In genomic region chr17:50519141-50519834, GRCh38 we compare ENCODE assay signal across 14 cellular contexts. TPM values are rescaled to one million over a fixed set of nuclear protein-coding genes. Genes with fewer than 3 reads are reported as not detected.
DNase-seq lines count a peak whose midpoint lies in the region; ATAC-seq, FAIRE-seq and TF ChIP-seq lines count a peak whose summit lies in the region.
"Had no signal": no experiment of that assay in that cellular context is flagged by ENCODE, and none has a peak within 500 bp of the region (broad histone marks: within the 10 kb centered on the region; RNA-seq: fewer than 3 reads in every experiment).

No MANE protein-coding gene starts in this region.

- H3K4me2 ChIP-seq in HepG2 (ENCODE audit: low read depth, low read length), result peak overlapping the region; percentile 94; the same call in 1 of the 2 replicates

- H3K9me3 Mint-ChIP-seq in endothelial cell (ENCODE audit: unreplicated experiment), result no peaks in the 10 kb centered on the region
- H3K9me3 Mint-ChIP-seq: H9 had no signal

- H3K27ac Mint-ChIP-seq in endothelial cell (ENCODE audit: unreplicated experiment), result no peak overlapping the region
- H3K27ac Mint-ChIP-seq: H9 had no signal

- H3K36me3 ChIP-seq in HepG2 (replicated peaks in 1 of 2; ENCODE audit: control insufficient read depth in 1 of 2, insufficient read depth in 2 of 2, low read length in 2 of 2) (no peaks in the 10 kb centered on the region), right lobe of liver (no peaks in the 10 kb centered on the region), bronchial epithelial cell (ENCODE audit: control insufficient read depth, insufficient read depth, low read length) (no peaks in the 10 kb centered on the region)
- H3K36me3 ChIP-seq: BLaER1 treated with 17β-estradiol and CSF1 and Interleukin-3, amounts not matched to agents 10 nM and 100 nM had no signal

- H3K4me1 ChIP-seq in HepG2 (ENCODE audit: insufficient read depth, low read length), result peaks cover 55% of the 10 kb centered on the region
- peaks cover 0 to 7% (median 0%) of the 10 kb centered on the region in 4 donors for H3K4me1 ChIP-seq in right lobe of liver

- intact Hi-C loops in HepG2 (cut with micrococcal nuclease; ENCODE audit: unreplicated experiment) (no loop called here), right lobe of liver (cut with DNase I) (no loop called here)

- POLR2A ChIA-PET in HepG2 (lab: Yijun Ruan, JAX), result interaction anchor here (0.8 to 3.2 kb wide), 11 partner anchors 8 to 174 kb away, joined by 3 to 37 read pairs (median 4); partner anchors contain the start of genes EPN3, SPATA20 and XYLT2

- H3K4me3 Mint-ChIP-seq in endothelial cell (ENCODE audit: unreplicated experiment), result no peak overlapping the region
- H3K4me3 Mint-ChIP-seq: H9 had no signal

- H3K79me2 ChIP-seq in HepG2 (ENCODE audit: insufficient read depth, low read length), result no peaks in the 10 kb centered on the region

- H3K36me3 Mint-ChIP-seq in endothelial cell (ENCODE audit: low read depth, unreplicated experiment), result no peaks in the 10 kb centered on the region

- H3K27me3 ChIP-seq in HepG2 (ENCODE audit: control insufficient read depth in 1 of 2, insufficient read depth in 2 of 2, low read length in 2 of 2), result no peaks in the 10 kb centered on the region
- H3K27me3 ChIP-seq in right lobe of liver, result no peaks in the 10 kb centered on the region
- H3K27me3 ChIP-seq in bronchial epithelial cell (ENCODE audit: control insufficient read depth, insufficient read depth, low read length), result no peaks in the 10 kb centered on the region
- H3K27me3 ChIP-seq: BLaER1 treated with 17β-estradiol and CSF1 and Interleukin-3, amounts not matched to agents 10 nM and 100 nM had no signal

- no peaks in the 10 kb centered on the region for H3K9me3 ChIP-seq in HepG2 (ENCODE audit: low read length)
- no peaks in the 10 kb centered on the region for H3K9me3 ChIP-seq in right lobe of liver
- H3K9me3 ChIP-seq: BLaER1 treated with 17β-estradiol and CSF1 and Interleukin-3, amounts not matched to agents 10 nM and 100 nM had no signal

- no peak for TF ChIP-seq RAD21 in HepG2 (CRISPR knock-in tag; IDR thresholded peaks at IDR 0.05)

- TF ChIP-seq POLR2A in HepG2 (IDR thresholded peaks at IDR 0.05; ENCODE audit: insufficient read depth in 1 of 2, low read depth in 2 of 2, low read length in 2 of 2), result no peak
- TF ChIP-seq POLR2A in right lobe of liver (IDR thresholded peaks at IDR 0.05), result no peak

- no peak for TF ChIP-seq EP300 in HepG2 (IDR thresholded peaks at IDR 0.05; ENCODE audit: low read depth in 2 of 2, low read length in 2 of 2)
- TF ChIP-seq EP300 in HepG2 (CRISPR knock-in tag; IDR thresholded peaks at IDR 0.05; ENCODE audit: borderline replicate concordance), result no peak

- no peak for TF ChIP-seq CTCF in HepG2 (CRISPR knock-in tag; IDR thresholded peaks at IDR 0.05)
- TF ChIP-seq CTCF in right lobe of liver (IDR thresholded peaks at IDR 0.05), result no peak
- TF ChIP-seq CTCF in bronchial epithelial cell (IDR thresholded peaks at IDR 0.05; ENCODE audit: insufficient read depth, low read length, severe bottlenecking), result no peak
- no peak for TF ChIP-seq CTCF in endothelial cell (IDR thresholded peaks at IDR 0.05; ENCODE audit: unreplicated experiment)

- CTCF ChIA-PET in HepG2 (lab: Yijun Ruan, JAX; ENCODE audit: low intra/inter-chr PET ratio, low total read pairs), result no interaction called here

- no peak for DNase-seq in HepG2 (ENCODE audit: low spot score)
- DNase-seq in right lobe of liver, result no peak
- peak; percentile 95 for DNase-seq in bronchial epithelial cell (ENCODE audit: low read depth)
- DNase-seq in kidney tubule cell (ENCODE audit: low spot score), result peak; percentile 49
- DNase-seq in activated CD4-positive, alpha-beta T cell treated with anti-CD3 and anti-CD28 coated beads for 1 hour, result no peak
- no peak for DNase-seq in endothelial cell (ENCODE audit: low spot score)
- no peak for DNase-seq in stimulated activated naive CD8-positive, alpha-beta T cell treated with anti-CD3 and anti-CD28 coated beads, Interleukin-15, Interleukin-2, amounts not matched to agents 100 U/mL and 50 U/mL, for 24 hours
- DNase-seq: H9, IMR-90, NCI-H774, SHP77 treated with DMSO at 0.1 percent for 48 hours had no signal

- 0 out of 3 replicates have a peak, but pooled peaks have one; percentile 2 for ATAC-seq in HepG2
- ATAC-seq in right lobe of liver, result no peak
- no peak for ATAC-seq in stimulated activated naive CD8-positive, alpha-beta T cell treated with anti-CD3 and anti-CD28 coated beads, Interleukin-15, Interleukin-2, amounts not matched to agents 100 U/mL and 50 U/mL, for 24 hours
- ATAC-seq in HG02885 (IDR thresholded peaks at IDR 0.05; ENCODE audit: poor library complexity, unreplicated experiment), result no peak

- no peaks in the 10 kb centered on the region for H3K27me3 Mint-ChIP-seq in endothelial cell (ENCODE audit: unreplicated experiment)

- H3K4me1 Mint-ChIP-seq in endothelial cell (ENCODE audit: unreplicated experiment), result peaks cover 20% of the 10 kb centered on the region

- no peak overlapping the region for H2AFZ ChIP-seq in HepG2 (ENCODE audit: low read length)

- no peak overlapping the region for H3K9ac ChIP-seq in HepG2 (ENCODE audit: insufficient read depth, low read depth, low read length)
- H3K9ac ChIP-seq: BLaER1 treated with 17β-estradiol and CSF1 and Interleukin-3, amounts not matched to agents 10 nM and 100 nM had no signal

- H4K20me1 ChIP-seq in HepG2 (ENCODE audit: insufficient read depth, low read length), result no peaks in the 10 kb centered on the region
- H4K20me1 ChIP-seq: BLaER1 treated with 17β-estradiol and CSF1 and Interleukin-3, amounts not matched to agents 10 nM and 100 nM had no signal

- 66% methylated on average over 7 of the region's 8 CpGs for WGBS in HepG2 (ENCODE audit: low lambda C conversion rate)
- 82% methylated on average over 6 of the region's 8 CpGs for WGBS in right lobe of liver (ENCODE audit: insufficient coverage, low coverage, low lambda C conversion rate, missing lambda C conversion rate)

- BruUV-seq in HepG2 (replicated peaks; lab: Mats Ljungman, UMichigan), result no TSS peak

- H3K4me3 ChIP-seq in HepG2 (replicated peaks in 1 of 3; ENCODE audit: insufficient read depth in 1 of 3, low read depth in 2 of 3, low read length in 3 of 3) (peak overlapping the region in 1 of 3 experiments; percentile 40; a peak in 1 of 6 replicates), right lobe of liver (no peak overlapping the region), bronchial epithelial cell (ENCODE audit: low read depth, low read length) (no peak overlapping the region)
- H3K4me3 ChIP-seq: BLaER1 treated with 17β-estradiol and CSF1 and Interleukin-3, amounts not matched to agents 10 nM and 100 nM had no signal

- FAIRE-seq in HepG2 (lab: Jason Lieb, UNC) (peak; percentile 4), bronchial epithelial cell (lab: Jason Lieb, UNC) (peak; percentile 62)

- no peak overlapping the region for H3K27ac ChIP-seq in HepG2 (ENCODE audit: extremely low read length, insufficient read depth, low read length)
- H3K27ac ChIP-seq in right lobe of liver, result no peak overlapping the region
- H3K27ac ChIP-seq: BLaER1 treated with 17β-estradiol and CSF1 and Interleukin-3, amounts not matched to agents 10 nM and 100 nM had no signal

- in situ Hi-C loops in HepG2 (cut with HindIII; ENCODE audit: extremely low pct_ligation_motif_present, low pct_unique_long_range_greater_than_20kb), result no loop called here

RNA-seq across cellular contexts. Expression of gene MYCBPAP, which starts 11.0 kb away (rescaled TPM):
- 0.24 and 0.36 TPM in 2 replicates for total RNA-seq in HepG2 (2016; rRNA removed; fragmentation: Illumina TruSeq; extraction: Trizol)
- not detected in 2 replicates for total RNA-seq in HepG2 (2016; cell fraction: cytosol; rRNA removed; fragmentation: Illumina TruSeq; extraction: Trizol; ENCODE audit: low read depth)
- 0.09 and 0.32 TPM in 2 replicates for total RNA-seq in HepG2 (2016; cell fraction: insoluble cytoplasmic fraction; rRNA removed; fragmentation: Illumina TruSeq; extraction: Trizol)
- total RNA-seq in HepG2 (2016; cell fraction: membrane; rRNA removed; fragmentation: Illumina TruSeq; extraction: Trizol), result 0.41 TPM in 1 of 2 replicates, not detected in the other
- 0.47 and 1.0 TPM in 2 replicates for total RNA-seq in HepG2 (2016; cell fraction: nucleus; rRNA removed; fragmentation: Illumina TruSeq; extraction: Trizol)
- polyA plus RNA-seq in HepG2 (2011; rRNA removed), result 0.18 and 0.22 TPM in 2 replicates
- 0.12 and 0.13 TPM in 2 replicates for polyA plus RNA-seq in HepG2 (2011; cell fraction: cytosol; rRNA removed)
- 0.69 and 1.0 TPM in 2 replicates for polyA plus RNA-seq in HepG2 (2011; cell fraction: nucleus; rRNA removed)
- polyA plus RNA-seq in HepG2 (2012), result 0.48 and 0.56 TPM in 2 replicates
- not detected in 2 replicates for polyA plus RNA-seq in HepG2 (2016; cell fraction: cytosol; fragmentation: Illumina TruSeq; extraction: Trizol; ENCODE audit: low read depth)
- polyA plus RNA-seq in HepG2 (2016; cell fraction: insoluble cytoplasmic fraction; fragmentation: Illumina TruSeq; extraction: Trizol; ENCODE audit: low read depth), result 0.36 and 0.41 TPM in 2 replicates
- polyA plus RNA-seq in HepG2 (2016; cell fraction: membrane; fragmentation: Illumina TruSeq; extraction: Trizol; ENCODE audit: low read depth), result 0.07 TPM in 1 of 2 replicates, not detected in the other
- 0.93 and 1.1 TPM in 2 replicates for polyA plus RNA-seq in HepG2 (2016; cell fraction: nucleus; fragmentation: Illumina TruSeq; extraction: Trizol; ENCODE audit: insufficient read depth, low read depth)
- polyA minus RNA-seq in HepG2 (2011; rRNA and poly(A)+ RNA removed; ENCODE audit: low replicate concordance), result 0.33 TPM in 1 of 2 replicates, not detected in the other
- not detected in 2 replicates for polyA minus RNA-seq in HepG2 (2011; cell fraction: cytosol; rRNA and poly(A)+ RNA removed)
- polyA minus RNA-seq in HepG2 (2011; cell fraction: nucleus; rRNA and poly(A)+ RNA removed), result 0.52 and 0.75 TPM in 2 replicates
- total RNA-seq in right lobe of liver, result under 1 TPM in 1 of 6 experiments, not detected in 5; 0.51 TPM
- total RNA-seq in bronchial epithelial cell, result 0.13 and 0.26 TPM in 2 replicates
- total RNA-seq in endothelial cell (ENCODE audit: unreplicated experiment), result 0.72 TPM
- total RNA-seq: A172 had no signal

RNA-seq across cellular contexts. Expression of gene EPN3, which starts 13.2 kb away (rescaled TPM):
- total RNA-seq in HepG2 (2016; rRNA removed; fragmentation: Illumina TruSeq; extraction: Trizol), result 0.41 and 0.95 TPM in 2 replicates
- total RNA-seq in HepG2 (2016; cell fraction: cytosol; rRNA removed; fragmentation: Illumina TruSeq; extraction: Trizol; ENCODE audit: low read depth), result 0.88 and 1.1 TPM in 2 replicates
- 0.54 and 0.71 TPM in 2 replicates for total RNA-seq in HepG2 (2016; cell fraction: insoluble cytoplasmic fraction; rRNA removed; fragmentation: Illumina TruSeq; extraction: Trizol)
- total RNA-seq in HepG2 (2016; cell fraction: membrane; rRNA removed; fragmentation: Illumina TruSeq; extraction: Trizol), result 0.90 and 1.3 TPM in 2 replicates
- 1.1 and 1.6 TPM in 2 replicates for total RNA-seq in HepG2 (2016; cell fraction: nucleus; rRNA removed; fragmentation: Illumina TruSeq; extraction: Trizol)
- polyA plus RNA-seq in HepG2 (2011; rRNA removed), result 0.05 and 0.11 TPM in 2 replicates
- polyA plus RNA-seq in HepG2 (2011; cell fraction: cytosol; rRNA removed), result 0.04 and 0.09 TPM in 2 replicates
- 0.23 and 0.35 TPM in 2 replicates for polyA plus RNA-seq in HepG2 (2011; cell fraction: nucleus; rRNA removed)
- polyA plus RNA-seq in HepG2 (2012), result 0.09 and 0.15 TPM in 2 replicates
- 0.40 and 0.55 TPM in 2 replicates for polyA plus RNA-seq in HepG2 (2016; cell fraction: cytosol; fragmentation: Illumina TruSeq; extraction: Trizol; ENCODE audit: low read depth)
- polyA plus RNA-seq in HepG2 (2016; cell fraction: insoluble cytoplasmic fraction; fragmentation: Illumina TruSeq; extraction: Trizol; ENCODE audit: low read depth), result 1.2 and 1.4 TPM in 2 replicates
- 0.73 and 0.91 TPM in 2 replicates for polyA plus RNA-seq in HepG2 (2016; cell fraction: membrane; fragmentation: Illumina TruSeq; extraction: Trizol; ENCODE audit: low read depth)
- polyA plus RNA-seq in HepG2 (2016; cell fraction: nucleus; fragmentation: Illumina TruSeq; extraction: Trizol; ENCODE audit: insufficient read depth, low read depth), result 1.2 and 1.7 TPM in 2 replicates
- polyA minus RNA-seq in HepG2 (2011; rRNA and poly(A)+ RNA removed; ENCODE audit: low replicate concordance), result 0.35 and 1.4 TPM in 2 replicates
- 0.20 and 0.53 TPM in 2 replicates for polyA minus RNA-seq in HepG2 (2011; cell fraction: cytosol; rRNA and poly(A)+ RNA removed)
- 1.1 and 3.2 TPM in 2 replicates for polyA minus RNA-seq in HepG2 (2011; cell fraction: nucleus; rRNA and poly(A)+ RNA removed)
- under 1 TPM in 2 of 6 experiments, not detected in 4; 0.06 to 0.27 TPM for total RNA-seq in right lobe of liver
- 2.9 and 10.9 TPM in 2 replicates for total RNA-seq in bronchial epithelial cell
- 0.49 TPM for total RNA-seq in endothelial cell (ENCODE audit: unreplicated experiment)
- total RNA-seq: A172, IMR-90 had no signal

RNA-seq across cellular contexts. Expression of gene SPATA20, which starts 27.7 kb away (rescaled TPM):
- total RNA-seq in HepG2 (2016; rRNA removed; fragmentation: Illumina TruSeq; extraction: Trizol) (35.7 and 64.8 TPM in 2 replicates), right lobe of liver (100 to 1,000 TPM in 1 of 6 experiments, 10 to 100 TPM in 5; 29.6 to 203 (median 34.2) TPM), bronchial epithelial cell (18.6 and 25.0 TPM in 2 replicates), endothelial cell (ENCODE audit: unreplicated experiment) (72.5 TPM)
- 38.7 and 45.5 TPM in 2 replicates for total RNA-seq in HepG2 (2016; cell fraction: cytosol; rRNA removed; fragmentation: Illumina TruSeq; extraction: Trizol; ENCODE audit: low read depth)
- total RNA-seq in HepG2 (2016; cell fraction: insoluble cytoplasmic fraction; rRNA removed; fragmentation: Illumina TruSeq; extraction: Trizol), result 31.6 and 65.5 TPM in 2 replicates
- 64.2 and 68.5 TPM in 2 replicates for total RNA-seq in HepG2 (2016; cell fraction: membrane; rRNA removed; fragmentation: Illumina TruSeq; extraction: Trizol)
- total RNA-seq in HepG2 (2016; cell fraction: nucleus; rRNA removed; fragmentation: Illumina TruSeq; extraction: Trizol), result 65.8 and 68.8 TPM in 2 replicates
- 36.1 and 38.1 TPM in 2 replicates for polyA plus RNA-seq in HepG2 (2011; rRNA removed)
- 16.3 and 29.3 TPM in 2 replicates for polyA plus RNA-seq in HepG2 (2011; cell fraction: cytosol; rRNA removed)
- polyA plus RNA-seq in HepG2 (2011; cell fraction: nucleus; rRNA removed), result 301 and 348 TPM in 2 replicates
- polyA plus RNA-seq in HepG2 (2012), result 22.4 and 25.0 TPM in 2 replicates
- polyA plus RNA-seq in HepG2 (2016; cell fraction: cytosol; fragmentation: Illumina TruSeq; extraction: Trizol; ENCODE audit: low read depth), result 38.7 and 44.0 TPM in 2 replicates
- 36.7 and 39.9 TPM in 2 replicates for polyA plus RNA-seq in HepG2 (2016; cell fraction: insoluble cytoplasmic fraction; fragmentation: Illumina TruSeq; extraction: Trizol; ENCODE audit: low read depth)
- polyA plus RNA-seq in HepG2 (2016; cell fraction: membrane; fragmentation: Illumina TruSeq; extraction: Trizol; ENCODE audit: low read depth), result 62.1 and 66.1 TPM in 2 replicates
- polyA plus RNA-seq in HepG2 (2016; cell fraction: nucleus; fragmentation: Illumina TruSeq; extraction: Trizol; ENCODE audit: insufficient read depth, low read depth), result 150 and 152 TPM in 2 replicates
- polyA minus RNA-seq in HepG2 (2011; rRNA and poly(A)+ RNA removed; ENCODE audit: low replicate concordance), result 11.3 and 57.4 TPM in 2 replicates
- 12.1 and 17.9 TPM in 2 replicates for polyA minus RNA-seq in HepG2 (2011; cell fraction: cytosol; rRNA and poly(A)+ RNA removed)
- polyA minus RNA-seq in HepG2 (2011; cell fraction: nucleus; rRNA and poly(A)+ RNA removed), result 52.6 and 68.2 TPM in 2 replicates

RNA-seq across cellular contexts. Expression of gene RSAD1, which starts 40.6 kb away (rescaled TPM):
- total RNA-seq in HepG2 (2016; rRNA removed; fragmentation: Illumina TruSeq; extraction: Trizol) (16.0 and 22.7 TPM in 2 replicates), right lobe of liver (10 to 100 TPM; 17.9 to 26.6 (median 23.4) TPM), bronchial epithelial cell (11.5 and 14.2 TPM in 2 replicates), endothelial cell (ENCODE audit: unreplicated experiment) (25.9 TPM)
- 7.3 and 10.0 TPM in 2 replicates for total RNA-seq in HepG2 (2016; cell fraction: cytosol; rRNA removed; fragmentation: Illumina TruSeq; extraction: Trizol; ENCODE audit: low read depth)
- total RNA-seq in HepG2 (2016; cell fraction: insoluble cytoplasmic fraction; rRNA removed; fragmentation: Illumina TruSeq; extraction: Trizol), result 16.9 and 22.5 TPM in 2 replicates
- total RNA-seq in HepG2 (2016; cell fraction: membrane; rRNA removed; fragmentation: Illumina TruSeq; extraction: Trizol), result 13.4 and 14.3 TPM in 2 replicates
- total RNA-seq in HepG2 (2016; cell fraction: nucleus; rRNA removed; fragmentation: Illumina TruSeq; extraction: Trizol), result 30.4 and 33.5 TPM in 2 replicates
- 27.7 and 36.1 TPM in 2 replicates for polyA plus RNA-seq in HepG2 (2011; rRNA removed)
- polyA plus RNA-seq in HepG2 (2011; cell fraction: cytosol; rRNA removed), result 18.4 and 20.0 TPM in 2 replicates
- 105 and 113 TPM in 2 replicates for polyA plus RNA-seq in HepG2 (2011; cell fraction: nucleus; rRNA removed)
- polyA plus RNA-seq in HepG2 (2012), result 23.6 and 33.3 TPM in 2 replicates
- 5.4 and 6.8 TPM in 2 replicates for polyA plus RNA-seq in HepG2 (2016; cell fraction: cytosol; fragmentation: Illumina TruSeq; extraction: Trizol; ENCODE audit: low read depth)
- polyA plus RNA-seq in HepG2 (2016; cell fraction: insoluble cytoplasmic fraction; fragmentation: Illumina TruSeq; extraction: Trizol; ENCODE audit: low read depth), result 26.1 and 30.3 TPM in 2 replicates
- polyA plus RNA-seq in HepG2 (2016; cell fraction: membrane; fragmentation: Illumina TruSeq; extraction: Trizol; ENCODE audit: low read depth), result 12.5 and 12.8 TPM in 2 replicates
- polyA plus RNA-seq in HepG2 (2016; cell fraction: nucleus; fragmentation: Illumina TruSeq; extraction: Trizol; ENCODE audit: insufficient read depth, low read depth), result 76.0 and 77.9 TPM in 2 replicates
- polyA minus RNA-seq in HepG2 (2011; rRNA and poly(A)+ RNA removed; ENCODE audit: low replicate concordance), result 18.5 and 34.3 TPM in 2 replicates
- 8.6 and 9.4 TPM in 2 replicates for polyA minus RNA-seq in HepG2 (2011; cell fraction: cytosol; rRNA and poly(A)+ RNA removed)
- polyA minus RNA-seq in HepG2 (2011; cell fraction: nucleus; rRNA and poly(A)+ RNA removed), result 53.4 and 55.7 TPM in 2 replicates

RNA-seq across cellular contexts. Expression of gene CACNA1G, which starts 41.2 kb away (rescaled TPM):
- total RNA-seq in HepG2 (2016; rRNA removed; fragmentation: Illumina TruSeq; extraction: Trizol) (0.02 TPM in 1 of 2 replicates, not detected in the other), right lobe of liver (not detected), bronchial epithelial cell (not detected in 2 replicates), endothelial cell (ENCODE audit: unreplicated experiment) (not detected)
- total RNA-seq in HepG2 (2016; cell fraction: cytosol; rRNA removed; fragmentation: Illumina TruSeq; extraction: Trizol; ENCODE audit: low read depth), result not detected in 2 replicates
- not detected in 2 replicates for total RNA-seq in HepG2 (2016; cell fraction: insoluble cytoplasmic fraction; rRNA removed; fragmentation: Illumina TruSeq; extraction: Trizol)
- not detected in 2 replicates for total RNA-seq in HepG2 (2016; cell fraction: membrane; rRNA removed; fragmentation: Illumina TruSeq; extraction: Trizol)
- total RNA-seq in HepG2 (2016; cell fraction: nucleus; rRNA removed; fragmentation: Illumina TruSeq; extraction: Trizol), result not detected in 2 replicates
- polyA plus RNA-seq in HepG2 (2011; rRNA removed), result 0.01 TPM in 1 of 2 replicates, not detected in the other
- 0.01 TPM in 1 of 2 replicates, not detected in the other for polyA plus RNA-seq in HepG2 (2011; cell fraction: cytosol; rRNA removed)
- polyA plus RNA-seq in HepG2 (2011; cell fraction: nucleus; rRNA removed), result 0.02 and 0.08 TPM in 2 replicates
- not detected in 2 replicates for polyA plus RNA-seq in HepG2 (2012)
- not detected in 2 replicates for polyA plus RNA-seq in HepG2 (2016; cell fraction: cytosol; fragmentation: Illumina TruSeq; extraction: Trizol; ENCODE audit: low read depth)
- not detected in 2 replicates for polyA plus RNA-seq in HepG2 (2016; cell fraction: insoluble cytoplasmic fraction; fragmentation: Illumina TruSeq; extraction: Trizol; ENCODE audit: low read depth)
- not detected in 2 replicates for polyA plus RNA-seq in HepG2 (2016; cell fraction: membrane; fragmentation: Illumina TruSeq; extraction: Trizol; ENCODE audit: low read depth)
- not detected in 2 replicates for polyA plus RNA-seq in HepG2 (2016; cell fraction: nucleus; fragmentation: Illumina TruSeq; extraction: Trizol; ENCODE audit: insufficient read depth, low read depth)
- polyA minus RNA-seq in HepG2 (2011; rRNA and poly(A)+ RNA removed; ENCODE audit: low replicate concordance), result not detected in 2 replicates
- polyA minus RNA-seq in HepG2 (2011; cell fraction: cytosol; rRNA and poly(A)+ RNA removed), result not detected in 2 replicates
- polyA minus RNA-seq in HepG2 (2011; cell fraction: nucleus; rRNA and poly(A)+ RNA removed), result not detected in 2 replicates

Comparison
In these comparisons a context has a peak if more than half of its experiments do, and no peak if none do; other contexts are left out.
1. DNase-seq: peak in bronchial epithelial cell (single experiment) and kidney tubule cell (single experiment); none in HepG2 (single experiment), right lobe of liver (0 of 3), activated CD4-positive, alpha-beta T cell treated with anti-CD3 and anti-CD28 coated beads for 1 hour (single experiment), endothelial cell (single experiment) and stimulated activated naive CD8-positive, alpha-beta T cell treated with anti-CD3 and anti-CD28 coated beads, Interleukin-15, Interleukin-2, amounts not matched to agents 100 U/mL and 50 U/mL, for 24 hours (single experiment).